Comparison of ENCODE assay signal across 9 cellular contexts in the genomic region with DNA sequence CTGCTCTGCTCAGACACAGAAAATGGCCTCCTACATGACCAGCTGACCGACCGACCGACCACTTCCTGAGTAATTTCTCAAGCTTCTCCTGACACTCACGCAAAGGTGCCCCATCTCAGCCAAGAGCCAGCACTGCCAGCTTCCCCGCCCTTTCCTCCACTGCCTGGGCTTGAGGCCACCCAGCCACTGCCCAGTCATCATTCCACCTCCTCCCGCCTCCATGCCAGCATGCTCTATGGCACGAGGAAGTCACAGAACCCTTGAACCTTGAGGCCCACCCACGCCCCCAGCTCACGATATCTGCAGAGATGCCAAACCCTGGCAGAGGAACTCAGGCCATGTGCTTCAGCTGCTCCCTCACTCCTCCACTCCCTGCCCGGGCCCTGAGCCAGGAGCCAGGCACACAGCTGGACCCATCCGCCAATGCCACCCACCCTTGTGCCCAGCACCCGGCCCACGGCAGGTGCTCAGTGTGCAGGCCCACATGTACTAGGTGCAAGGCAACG. TPM values are rescaled to one million over a fixed set of nuclear protein-coding genes. Genes with fewer than 3 reads are reported as not detected.
DNase-seq lines count a peak whose midpoint lies in the region; ATAC-seq and TF ChIP-seq lines count a peak whose summit lies in the region.
"Had no signal": no experiment of that assay in that cellular context is flagged by ENCODE, and none has a peak within 500 bp of the region (broad histone marks: within the 10 kb centered on the region; RNA-seq: fewer than 3 reads in every experiment).

No MANE protein-coding gene starts in this region.

- peak overlapping the region in 20 of 21 experiments; percentile 11 to 86 (median 66) for H3K27ac ChIP-seq in skin epidermis

- H3K4me3 Mint-ChIP-seq in HFFc6, result no peak overlapping the region
- H3K4me3 Mint-ChIP-seq in glutamatergic neuron (ENCODE audit: unreplicated experiment), result peak overlapping the region; percentile 45

- H3K27me3 Mint-ChIP-seq in HFFc6 (ENCODE audit: insufficient read depth) (no peaks in the 10 kb centered on the region; the same call in 1 of the 2 replicates), glutamatergic neuron (ENCODE audit: unreplicated experiment) (peaks cover 12% of the 10 kb centered on the region)

- H3K9me3 Mint-ChIP-seq in HFFc6, result no peaks in the 10 kb centered on the region
- peaks cover 9% of the 10 kb centered on the region for H3K9me3 Mint-ChIP-seq in glutamatergic neuron (ENCODE audit: unreplicated experiment)
- H3K9me3 Mint-ChIP-seq in activated naive CD4-positive, alpha-beta T cell treated with anti-CD3 and anti-CD28 coated beads, Interleukin-2, amount 50 U/mL, for 72 hours, result no peaks in the 10 kb centered on the region

- TF ChIP-seq CTCF in HFFc6 (IDR thresholded peaks at IDR 0.05) (no peak), glutamatergic neuron (IDR thresholded peaks at IDR 0.05; ENCODE audit: partially characterized antibody, unreplicated experiment) (no peak)

- no peak for ATAC-seq in GM19324 (IDR thresholded peaks at IDR 0.05; ENCODE audit: low FRiP score, unreplicated experiment)
- ATAC-seq in activated naive CD4-positive, alpha-beta T cell treated with anti-CD3 and anti-CD28 coated beads, Interleukin-2, amount 50 U/mL, for 72 hours, result no peak

- DNase-seq in HFFc6, result no peak
- peak; percentile 63 for DNase-seq in SKM-1 (lab: John Stamatoyannopoulos, UW; ENCODE audit: unreplicated experiment)
- DNase-seq in glutamatergic neuron, result no peak
- DNase-seq in NCI-H526 (lab: John Stamatoyannopoulos, UW), result no peak
- DNase-seq in activated naive CD4-positive, alpha-beta T cell treated with anti-CD3 and anti-CD28 coated beads, Interleukin-2, amount 50 U/mL, for 72 hours (ENCODE audit: low spot score in 2 of 2), result no peak
- DNase-seq: activated CD4-positive, alpha-beta T cell treated with anti-CD3 and anti-CD28 coated beads, Interleukin-2, amount 50 U/mL, for 48 hours; Karpas-422 had no signal

- H3K4me1 Mint-ChIP-seq in HFFc6 (ENCODE audit: low read depth), result peaks cover 9% of the 10 kb centered on the region
- peaks cover 43% of the 10 kb centered on the region for H3K4me1 Mint-ChIP-seq in glutamatergic neuron (ENCODE audit: low read depth, unreplicated experiment)

- no peak overlapping the region for H3K4me3 ChIP-seq in skin epidermis

- H3K27ac Mint-ChIP-seq in HFFc6 (peak overlapping the region; percentile 38), glutamatergic neuron (ENCODE audit: unreplicated experiment) (peak overlapping the region; percentile 85)
- no peak overlapping the region for H3K27ac Mint-ChIP-seq in activated naive CD4-positive, alpha-beta T cell treated with anti-CD3 and anti-CD28 coated beads, Interleukin-2, amount 50 U/mL, for 72 hours

- H3K36me3 Mint-ChIP-seq in HFFc6 (ENCODE audit: low read depth), result no peaks in the 10 kb centered on the region
- H3K36me3 Mint-ChIP-seq in glutamatergic neuron (ENCODE audit: unreplicated experiment), result no peaks in the 10 kb centered on the region
- no peaks in the 10 kb centered on the region for H3K36me3 Mint-ChIP-seq in activated naive CD4-positive, alpha-beta T cell treated with anti-CD3 and anti-CD28 coated beads, Interleukin-2, amount 50 U/mL, for 72 hours

RNA-seq across cellular contexts. Expression of a gene that starts 14.0 kb away (rescaled TPM):
- 10 to 100 TPM; 53.9 to 70.1 (median 57.8) TPM for total RNA-seq in HFFc6 (2021; fragmentation: NEBNext Ultra II Directional; extraction: Animal tissue kit (Norgen Biotek cat#: 25700))
- 170 TPM for total RNA-seq in glutamatergic neuron (ENCODE audit: unreplicated experiment)
- 10 to 100 TPM; 12.5 to 16.5 TPM for total RNA-seq in activated naive CD4-positive, alpha-beta T cell treated with anti-CD3 and anti-CD28 coated beads, Interleukin-2, amount 50 U/mL, for 72 hours

RNA-seq across cellular contexts. Expression of a gene that starts 58.0 kb away (rescaled TPM):
- not detected for total RNA-seq in HFFc6 (2021; fragmentation: NEBNext Ultra II Directional; extraction: Animal tissue kit (Norgen Biotek cat#: 25700))
- total RNA-seq in glutamatergic neuron (ENCODE audit: unreplicated experiment), result not detected
- not detected for total RNA-seq in activated naive CD4-positive, alpha-beta T cell treated with anti-CD3 and anti-CD28 coated beads, Interleukin-2, amount 50 U/mL, for 72 hours

Comparison
In these comparisons a context has a peak if more than half of its experiments do, and no peak if none do; other contexts are left out.
1. H3K27ac Mint-ChIP-seq: peak in HFFc6 (single experiment) and glutamatergic neuron (single experiment); none in activated naive CD4-positive, alpha-beta T cell treated with anti-CD3 and anti-CD28 coated beads, Interleukin-2, amount 50 U/mL, for 72 hours (0 of 2).